ENCODE assay signal across 15 cellular contexts in the genomic region with DNA sequence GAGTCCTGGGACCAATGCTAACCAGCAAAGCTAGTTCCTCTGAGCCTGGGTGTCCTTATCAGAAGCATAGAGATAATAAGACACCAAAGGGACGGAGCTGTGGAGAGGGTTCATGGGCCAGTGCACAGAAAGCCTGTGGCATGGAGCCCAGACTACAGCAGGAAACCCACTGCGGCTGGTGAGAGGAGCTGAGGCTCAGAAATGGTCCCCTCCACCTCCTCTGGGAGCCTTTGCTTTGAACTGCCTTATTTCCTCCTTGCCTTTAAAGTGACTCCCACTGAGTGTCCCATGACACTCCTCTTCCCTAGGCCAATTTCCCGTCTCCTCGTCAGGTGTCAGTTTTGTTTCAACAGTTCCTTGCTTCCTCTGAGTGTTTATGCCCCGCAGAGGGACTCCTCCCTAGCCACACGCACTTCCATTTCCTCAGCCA. TPM values are rescaled to one million over a fixed set of nuclear protein-coding genes. Genes with fewer than 3 reads are reported as not detected.
DNase-seq lines count a peak whose midpoint lies in the region; ATAC-seq and TF ChIP-seq lines count a peak whose summit lies in the region.
"Had no signal": no experiment of that assay in that cellular context is flagged by ENCODE, and none has a peak within 500 bp of the region (broad histone marks: within the 10 kb centered on the region; RNA-seq: fewer than 3 reads in every experiment).

No MANE protein-coding gene starts in this region.

- H3K9ac ChIP-seq in parathyroid adenoma, result no peak overlapping the region

- no peaks in the 10 kb centered on the region for H3K4me1 ChIP-seq in parathyroid adenoma
- H3K4me1 ChIP-seq: HAP-1 had no signal

- no peak overlapping the region for H2AFZ ChIP-seq in parathyroid adenoma

- H3K36me3 ChIP-seq in parathyroid adenoma (ENCODE audit: control insufficient read depth, insufficient read depth, low read length) (no peaks in the 10 kb centered on the region), WERI-Rb-1 (no peaks in the 10 kb centered on the region)
- H3K36me3 ChIP-seq: HAP-1 had no signal

- ATAC-seq in left cardiac atrium (peak; percentile 30 to 63), GM18498 (IDR thresholded peaks at IDR 0.05; ENCODE audit: unreplicated experiment) (no peak)

- no peak overlapping the region for H3K4me2 ChIP-seq in parathyroid adenoma (ENCODE audit: low read length)

- intact Hi-C loops in left cardiac atrium (cut with DNase I), result no loop called here

- TF ChIP-seq CTCF in 22Rv1 (IDR thresholded peaks at IDR 0.05) (no peak), parathyroid adenoma (IDR thresholded peaks at IDR 0.05) (no peak), WERI-Rb-1 (IDR thresholded peaks at IDR 0.05; ENCODE audit: low read depth, low read length) (no peak)

- H3K27ac ChIP-seq in 22Rv1, result peak overlapping the region; percentile 62
- peak overlapping the region; percentile 61 for H3K27ac ChIP-seq in parathyroid adenoma
- no peak overlapping the region for H3K27ac ChIP-seq in WERI-Rb-1

- H3K79me2 ChIP-seq in parathyroid adenoma, result no peaks in the 10 kb centered on the region

- H3K9me3 ChIP-seq in parathyroid adenoma (ENCODE audit: control insufficient read depth, low read length) (no peaks in the 10 kb centered on the region), WERI-Rb-1 (ENCODE audit: severe bottlenecking) (peaks cover 3% of the 10 kb centered on the region)
- H3K9me3 ChIP-seq: HAP-1 had no signal

- H3K4me3 ChIP-seq in parathyroid adenoma (ENCODE audit: low read depth, low read length), result no peak overlapping the region
- H3K4me3 ChIP-seq in WERI-Rb-1 (ENCODE audit: low read depth, low read length), result no peak overlapping the region
- H3K4me3 ChIP-seq: HAP-1 had no signal

- H3K27me3 ChIP-seq in parathyroid adenoma (ENCODE audit: control insufficient read depth, insufficient read depth, low read length) (no peaks in the 10 kb centered on the region), WERI-Rb-1 (ENCODE audit: insufficient read depth, low read depth, severe bottlenecking) (no peaks in the 10 kb centered on the region)

- peak; percentile 48 for DNase-seq in OCI-M1 (lab: John Stamatoyannopoulos, UW)
- no peak for DNase-seq in left cardiac atrium
- DNase-seq in WERI-Rb-1, result no peak
- no peak for DNase-seq in NOMO-1 treated with dmso at 0.1 percent for 144 hours (lab: John Stamatoyannopoulos, UW; ENCODE audit: unreplicated experiment)
- no peak for DNase-seq in stimulated activated CD4-positive, alpha-beta T cell treated with anti-CD3 and anti-CD28 coated beads, Interleukin-4, amount 100 ng/mL, for 1 hour
- DNase-seq: activated naive CD4-positive, alpha-beta T cell treated with anti-CD3 and anti-CD28 coated beads, Interleukin-2, amount 50 U/mL, for 16 hours; cerebellar nuclear complex; NCI-H1048; nephron progenitor cell; RPMI8226; T-helper 9 cell had no signal

RNA-seq across cellular contexts. Expression of gene SLCO2B1, which starts 9.4 kb away (rescaled TPM):
- 10 to 100 TPM; 49.0 to 55.8 TPM for total RNA-seq in left cardiac atrium
